In genomic region chr12:30794591-30795409, GRCh38 we compare ENCODE assay signal across 8 cellular contexts. TPM values are rescaled to one million over a fixed set of nuclear protein-coding genes. Genes with fewer than 3 reads are reported as not detected.
DNase-seq lines count a peak whose midpoint lies in the region; ATAC-seq and TF ChIP-seq lines count a peak whose summit lies in the region.

No MANE protein-coding gene starts in this region.

- no peaks in the 10 kb centered on the region for H3K9me3 ChIP-seq in T-helper 17 cell (ENCODE audit: control insufficient read depth, low read length, poor library complexity, severe bottlenecking)
- H3K9me3 ChIP-seq in esophagus squamous epithelium, result no peaks in the 10 kb centered on the region

- H3K27ac ChIP-seq in esophagus squamous epithelium, result peak overlapping the region; percentile 44 to 79 (median 66)

- H3K27ac Mint-ChIP-seq in T-helper 17 cell, result no peak overlapping the region

- peaks cover 18 to 49% (median 22%) of the 10 kb centered on the region in 3 donors for H3K4me1 ChIP-seq in esophagus squamous epithelium

- no peak for TF ChIP-seq POLR2A in esophagus squamous epithelium (IDR thresholded peaks at IDR 0.05)

- H3K36me3 ChIP-seq in esophagus squamous epithelium, result no peaks in the 10 kb centered on the region

- intact Hi-C loops in esophagus squamous epithelium (cut with DNase I), result loop anchor here (5.0 kb wide), 1 partner anchor 37 kb away; no protein-coding TSS in a partner anchor

- H3K4me3 Mint-ChIP-seq in T-helper 17 cell, result peak overlapping the region; percentile 77

- peaks cover 13% of the 10 kb centered on the region for H3K4me1 Mint-ChIP-seq in T-helper 17 cell

- peaks cover 56% of the 10 kb centered on the region for H3K27me3 Mint-ChIP-seq in T-helper 17 cell

- WGBS in esophagus squamous epithelium, 2 donors, result 22 to 58% methylated on average over 13 of the region's 13 CpGs

- TF ChIP-seq CTCF in esophagus squamous epithelium (IDR thresholded peaks at IDR 0.05), result no peak
- no peak for TF ChIP-seq CTCF in omental fat pad (IDR thresholded peaks at IDR 0.05)

- DNase-seq in activated CD8-positive, alpha-beta memory T cell treated with anti-CD3 and anti-CD28 coated beads, Interleukin-2, amount 50 U/mL, for 24 hours (ENCODE audit: extremely low read depth), result peak; percentile 2
- no peak for DNase-seq in activated CD8-positive, alpha-beta memory T cell treated with anti-CD3 and anti-CD28 coated beads for 24 hours
- no peak for DNase-seq in T-helper 17 cell
- DNase-seq in esophagus squamous epithelium (lab: John Stamatoyannopoulos, UW), result no peak
- no peak for DNase-seq in omental fat pad (ENCODE audit: low spot score)
- no peak for DNase-seq in Ammon's horn (ENCODE audit: low spot score)
- DNase-seq in SKM-1 treated with dmso at 0.1 percent for 144 hours (lab: John Stamatoyannopoulos, UW; ENCODE audit: unreplicated experiment), result no peak

- H3K27me3 ChIP-seq in esophagus squamous epithelium, result peaks cover 0 to 19% (median 0%) of the 10 kb centered on the region in 4 donors

- ATAC-seq in T-helper 17 cell (no peak), omental fat pad (ENCODE audit: low FRiP score) (peak; percentile 48), GM19023 (IDR thresholded peaks at IDR 0.05; ENCODE audit: unreplicated experiment) (no peak)

- peak overlapping the region; percentile 54 to 76 (median 61) for H3K4me3 ChIP-seq in esophagus squamous epithelium

- peaks cover 2% of the 10 kb centered on the region for H3K36me3 Mint-ChIP-seq in T-helper 17 cell (ENCODE audit: low read depth)

RNA-seq across cellular contexts. Expression of gene CAPRIN2, which starts 40.0 kb away (rescaled TPM):
- total RNA-seq in T-helper 17 cell, result 10 to 100 TPM; 19.1 to 28.5 TPM
- 10 to 100 TPM in 3 of 4 donors, 1 to 10 TPM in 1; 2.5 to 26.5 (median 15.2) TPM for total RNA-seq in esophagus squamous epithelium
- total RNA-seq in omental fat pad, result 10 to 100 TPM; 18.0 to 31.4 (median 19.7) TPM
